ENCODE assay signal across 29 cellular contexts in genomic region chr11:106475181-106475580, GRCh38.
"Had no signal": no experiment of that assay in that cellular context is flagged by ENCODE, and none has a peak within 500 bp of the region (broad histone marks: within the 10 kb centered on the region; RNA-seq: fewer than 3 reads in every experiment).

No MANE protein-coding gene starts in this region.

- H3K36me3 ChIP-seq: colonic mucosa, esophagus muscularis mucosa, esophagus squamous epithelium, gastrocnemius medialis, gastroesophageal sphincter, heart left ventricle, heart right ventricle had no signal

- H3K4me3 ChIP-seq: colonic mucosa, coronary artery, dorsolateral prefrontal cortex, esophagus muscularis mucosa, esophagus squamous epithelium, gastrocnemius medialis, gastroesophageal sphincter, heart left ventricle, heart right ventricle had no signal

- H3K4me3 Mint-ChIP-seq: dendritic cell treated with granulocyte-macrophage colony-stimulating factor and Interleukin-4, amounts not matched to agents 40 ng/mL and 50 ng/mL, for 4 days; effector memory CD8-positive, alpha-beta T cell; endodermal cell had no signal

- H3K27me3 Mint-ChIP-seq: dendritic cell treated with granulocyte-macrophage colony-stimulating factor and Interleukin-4, amounts not matched to agents 40 ng/mL and 50 ng/mL, for 4 days; effector memory CD8-positive, alpha-beta T cell had no signal

- FAIRE-seq: colon, endometrium, endothelial cell of umbilical vein, frontal cortex had no signal

- H3K4me1 ChIP-seq: colonic mucosa, esophagus muscularis mucosa, foreskin keratinocyte, gastrocnemius medialis, gastroesophageal sphincter, heart right ventricle had no signal

- H3K27ac ChIP-seq: colonic mucosa, coronary artery, dorsolateral prefrontal cortex, epithelial cell of prostate, esophagus muscularis mucosa, esophagus squamous epithelium, foreskin keratinocyte, gastrocnemius medialis, gastroesophageal sphincter, heart left ventricle, heart right ventricle had no signal

- H3K27me3 ChIP-seq: colonic mucosa, dorsolateral prefrontal cortex, esophagus muscularis mucosa, foreskin keratinocyte, gastrocnemius medialis, gastroesophageal sphincter, heart left ventricle, heart right ventricle had no signal

- DNase-seq: colonic mucosa; cortex of kidney; dermis blood vessel endothelial cell; dorsolateral prefrontal cortex; effector CD4-positive, alpha-beta T cell; effector CD8-positive, alpha-beta T cell; effector memory CD4-positive, alpha-beta T cell; effector memory CD8-positive, alpha-beta T cell; endodermal cell; erythroblast; esophagus squamous epithelium; foreskin fibroblast; foreskin keratinocyte; foreskin melanocyte; gastrocnemius medialis; glutamatergic neuron; head of caudate nucleus; heart left ventricle; heart right ventricle had no signal

- H3K9me3 ChIP-seq: colonic mucosa, gastrocnemius medialis had no signal

- H3K27ac Mint-ChIP-seq: dendritic cell treated with granulocyte-macrophage colony-stimulating factor and Interleukin-4, amounts not matched to agents 40 ng/mL and 50 ng/mL, for 4 days; effector memory CD8-positive, alpha-beta T cell; endodermal cell had no signal

- ATAC-seq: effector memory CD8-positive, alpha-beta T cell; esophagus mucosa; foreskin keratinocyte; gastrocnemius medialis; gastroesophageal sphincter; heart left ventricle; heart right ventricle had no signal
